1 cellular context compared by ENCODE assay signal in the genomic region with DNA sequence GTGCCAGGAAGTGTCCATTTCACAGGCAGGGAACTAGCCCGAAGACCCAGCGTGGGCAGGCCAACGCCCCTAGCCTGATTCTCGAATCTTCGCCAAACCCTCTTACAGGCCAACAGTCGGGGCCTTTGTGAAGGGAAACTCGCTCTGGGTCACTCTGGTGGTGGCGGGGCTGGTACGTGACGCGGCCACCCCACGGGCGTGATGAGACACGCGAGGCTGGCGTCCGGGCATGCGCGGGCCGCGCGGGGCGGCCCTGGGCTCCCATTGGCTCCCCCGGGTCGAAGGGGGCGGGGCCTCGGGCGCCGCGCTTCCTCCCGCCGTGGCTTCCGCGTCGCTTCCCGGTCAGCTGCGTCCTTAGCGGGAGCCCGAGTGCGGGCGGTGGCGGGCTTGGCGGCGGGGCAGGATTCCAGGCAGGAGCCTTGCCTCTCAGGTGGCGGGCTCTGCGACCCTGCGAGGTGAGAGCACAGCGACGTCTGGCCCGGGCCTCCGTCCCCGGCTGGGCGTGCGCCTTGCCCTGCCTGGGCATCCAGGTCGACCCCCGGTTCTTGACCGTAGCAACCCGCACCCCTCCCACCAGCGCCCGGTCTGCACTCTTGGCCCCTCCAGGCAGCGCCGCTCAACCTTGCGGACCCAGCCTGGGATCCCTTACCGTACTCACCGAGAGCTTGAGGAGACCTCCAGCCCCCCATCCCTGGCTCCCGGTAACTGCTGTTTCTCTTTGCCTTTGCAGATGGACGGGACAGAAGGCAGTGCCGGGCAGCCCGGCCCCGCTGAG.
TF ChIP-seq lines count a peak whose summit lies in the region.

TSS of gene FRMD8 (plus strand) at position 331 of the 775 bp plus-strand sequence. CDS start at position 731, 400 bp downstream.

TF ChIP-seq in HepG2, 621 proteins besides CTCF, POLR2A, EP300 and RAD21 (continued from another document and continues in another):
- TF ChIP-seq PCBP2 (optimal IDR thresholded peaks at IDR 0.05; ENCODE audit: low read depth, low read length, poor library complexity, severe bottlenecking) (no peak), ONECUT2 (CRISPR knock-in tag; IDR thresholded peaks at IDR 0.05) (no peak), FOXO4 (CRISPR knock-in tag; conservative IDR thresholded peaks at IDR 0.05) (no peak), RBFOX2 (IDR thresholded peaks at IDR 0.05; ENCODE audit: low read depth, low read length) (peak; percentile 89), CREB1 (IDR thresholded peaks at IDR 0.05) (peak; percentile 35; the same call in 1 of the 2 replicates), CREB1 (CRISPR knock-in tag; IDR thresholded peaks at IDR 0.05) (no peak), PHF20 (CRISPR knock-in tag; IDR thresholded peaks at IDR 0.05) (peak; percentile 59), MATR3 (CRISPR knock-in tag; IDR thresholded peaks at IDR 0.05) (no peak), CREBL2 (CRISPR knock-in tag; IDR thresholded peaks at IDR 0.05; ENCODE audit: borderline replicate concordance) (no peak), KAT7 (CRISPR knock-in tag; IDR thresholded peaks at IDR 0.05; ENCODE audit: borderline replicate concordance) (no peak), ZKSCAN1 (IDR thresholded peaks at IDR 0.05; ENCODE audit: low read length) (no peak), ZNF329 (CRISPR knock-in tag; IDR thresholded peaks at IDR 0.05; ENCODE audit: low read depth) (0 out of 2 replicates have a peak, but pooled peaks have one; percentile 35), ZNF781 (CRISPR knock-in tag; IDR thresholded peaks at IDR 0.05; ENCODE audit: borderline replicate concordance, not compliant biosample characterization) (no peak), ZNF768 (CRISPR knock-in tag; IDR thresholded peaks at IDR 0.05) (peak; percentile 59; the same call in 1 of the 2 replicates), RARG (CRISPR knock-in tag; IDR thresholded peaks at IDR 0.05; ENCODE audit: low read depth) (0 out of 2 replicates have a peak, but pooled peaks have one; percentile 86), KAT8 (CRISPR knock-in tag; IDR thresholded peaks at IDR 0.05) (peak; percentile 64; the same call in 1 of the 2 replicates), HMGXB4 (CRISPR knock-in tag; IDR thresholded peaks at IDR 0.05; ENCODE audit: borderline replicate concordance in 1 of 2, low read depth in 1 of 2) (peak in 1 of 2 experiments; percentile 83; a peak in 2 of 4 replicates)
- TF ChIP-seq, protein P1, sequence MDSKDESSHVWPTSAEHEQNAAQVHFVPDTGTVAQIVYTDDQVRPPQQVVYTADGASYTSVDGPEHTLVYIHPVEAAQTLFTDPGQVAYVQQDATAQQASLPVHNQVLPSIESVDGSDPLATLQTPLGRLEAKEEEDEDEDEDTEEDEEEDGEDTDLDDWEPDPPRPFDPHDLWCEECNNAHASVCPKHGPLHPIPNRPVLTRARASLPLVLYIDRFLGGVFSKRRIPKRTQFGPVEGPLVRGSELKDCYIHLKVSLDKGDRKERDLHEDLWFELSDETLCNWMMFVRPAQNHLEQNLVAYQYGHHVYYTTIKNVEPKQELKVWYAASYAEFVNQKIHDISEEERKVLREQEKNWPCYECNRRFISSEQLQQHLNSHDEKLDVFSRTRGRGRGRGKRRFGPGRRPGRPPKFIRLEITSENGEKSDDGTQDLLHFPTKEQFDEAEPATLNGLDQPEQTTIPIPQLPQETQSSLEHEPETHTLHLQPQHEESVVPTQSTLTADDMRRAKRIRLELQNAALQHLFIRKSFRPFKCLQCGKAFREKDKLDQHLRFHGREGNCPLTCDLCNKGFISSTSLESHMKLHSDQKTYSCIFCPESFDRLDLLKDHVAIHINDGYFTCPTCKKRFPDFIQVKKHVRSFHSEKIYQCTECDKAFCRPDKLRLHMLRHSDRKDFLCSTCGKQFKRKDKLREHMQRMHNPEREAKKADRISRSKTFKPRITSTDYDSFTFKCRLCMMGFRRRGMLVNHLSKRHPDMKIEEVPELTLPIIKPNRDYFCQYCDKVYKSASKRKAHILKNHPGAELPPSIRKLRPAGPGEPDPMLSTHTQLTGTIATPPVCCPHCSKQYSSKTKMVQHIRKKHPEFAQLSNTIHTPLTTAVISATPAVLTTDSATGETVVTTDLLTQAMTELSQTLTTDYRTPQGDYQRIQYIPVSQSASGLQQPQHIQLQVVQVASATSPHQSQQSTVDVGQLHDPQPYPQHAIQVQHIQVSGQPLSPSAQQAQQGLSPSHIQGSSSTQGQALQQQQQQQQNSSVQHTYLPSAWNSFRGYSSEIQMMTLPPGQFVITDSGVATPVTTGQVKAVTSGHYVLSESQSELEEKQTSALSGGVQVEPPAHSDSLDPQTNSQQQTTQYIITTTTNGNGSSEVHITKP (CRISPR knock-in tag; IDR thresholded peaks at IDR 0.05; ENCODE audit: low read depth) = peak; percentile 25; the same call in 1 of the 2 replicates
- TF ChIP-seq, protein P2, sequence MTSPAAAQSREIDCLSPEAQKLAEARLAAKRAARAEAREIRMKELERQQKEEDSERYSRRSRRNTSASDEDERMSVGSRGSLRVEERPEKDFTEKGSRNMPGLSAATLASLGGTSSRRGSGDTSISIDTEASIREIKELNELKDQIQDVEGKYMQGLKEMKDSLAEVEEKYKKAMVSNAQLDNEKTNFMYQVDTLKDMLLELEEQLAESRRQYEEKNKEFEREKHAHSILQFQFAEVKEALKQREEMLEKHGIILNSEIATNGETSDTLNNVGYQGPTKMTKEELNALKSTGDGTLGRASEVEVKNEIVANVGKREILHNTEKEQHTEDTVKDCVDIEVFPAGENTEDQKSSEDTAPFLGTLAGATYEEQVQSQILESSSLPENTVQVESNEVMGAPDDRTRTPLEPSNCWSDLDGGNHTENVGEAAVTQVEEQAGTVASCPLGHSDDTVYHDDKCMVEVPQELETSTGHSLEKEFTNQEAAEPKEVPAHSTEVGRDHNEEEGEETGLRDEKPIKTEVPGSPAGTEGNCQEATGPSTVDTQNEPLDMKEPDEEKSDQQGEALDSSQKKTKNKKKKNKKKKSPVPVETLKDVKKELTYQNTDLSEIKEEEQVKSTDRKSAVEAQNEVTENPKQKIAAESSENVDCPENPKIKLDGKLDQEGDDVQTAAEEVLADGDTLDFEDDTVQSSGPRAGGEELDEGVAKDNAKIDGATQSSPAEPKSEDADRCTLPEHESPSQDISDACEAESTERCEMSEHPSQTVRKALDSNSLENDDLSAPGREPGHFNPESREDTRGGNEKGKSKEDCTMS (CRISPR knock-in tag; conservative IDR thresholded peaks at IDR 0.05) = no peak
- TF ChIP-seq, protein P3, sequence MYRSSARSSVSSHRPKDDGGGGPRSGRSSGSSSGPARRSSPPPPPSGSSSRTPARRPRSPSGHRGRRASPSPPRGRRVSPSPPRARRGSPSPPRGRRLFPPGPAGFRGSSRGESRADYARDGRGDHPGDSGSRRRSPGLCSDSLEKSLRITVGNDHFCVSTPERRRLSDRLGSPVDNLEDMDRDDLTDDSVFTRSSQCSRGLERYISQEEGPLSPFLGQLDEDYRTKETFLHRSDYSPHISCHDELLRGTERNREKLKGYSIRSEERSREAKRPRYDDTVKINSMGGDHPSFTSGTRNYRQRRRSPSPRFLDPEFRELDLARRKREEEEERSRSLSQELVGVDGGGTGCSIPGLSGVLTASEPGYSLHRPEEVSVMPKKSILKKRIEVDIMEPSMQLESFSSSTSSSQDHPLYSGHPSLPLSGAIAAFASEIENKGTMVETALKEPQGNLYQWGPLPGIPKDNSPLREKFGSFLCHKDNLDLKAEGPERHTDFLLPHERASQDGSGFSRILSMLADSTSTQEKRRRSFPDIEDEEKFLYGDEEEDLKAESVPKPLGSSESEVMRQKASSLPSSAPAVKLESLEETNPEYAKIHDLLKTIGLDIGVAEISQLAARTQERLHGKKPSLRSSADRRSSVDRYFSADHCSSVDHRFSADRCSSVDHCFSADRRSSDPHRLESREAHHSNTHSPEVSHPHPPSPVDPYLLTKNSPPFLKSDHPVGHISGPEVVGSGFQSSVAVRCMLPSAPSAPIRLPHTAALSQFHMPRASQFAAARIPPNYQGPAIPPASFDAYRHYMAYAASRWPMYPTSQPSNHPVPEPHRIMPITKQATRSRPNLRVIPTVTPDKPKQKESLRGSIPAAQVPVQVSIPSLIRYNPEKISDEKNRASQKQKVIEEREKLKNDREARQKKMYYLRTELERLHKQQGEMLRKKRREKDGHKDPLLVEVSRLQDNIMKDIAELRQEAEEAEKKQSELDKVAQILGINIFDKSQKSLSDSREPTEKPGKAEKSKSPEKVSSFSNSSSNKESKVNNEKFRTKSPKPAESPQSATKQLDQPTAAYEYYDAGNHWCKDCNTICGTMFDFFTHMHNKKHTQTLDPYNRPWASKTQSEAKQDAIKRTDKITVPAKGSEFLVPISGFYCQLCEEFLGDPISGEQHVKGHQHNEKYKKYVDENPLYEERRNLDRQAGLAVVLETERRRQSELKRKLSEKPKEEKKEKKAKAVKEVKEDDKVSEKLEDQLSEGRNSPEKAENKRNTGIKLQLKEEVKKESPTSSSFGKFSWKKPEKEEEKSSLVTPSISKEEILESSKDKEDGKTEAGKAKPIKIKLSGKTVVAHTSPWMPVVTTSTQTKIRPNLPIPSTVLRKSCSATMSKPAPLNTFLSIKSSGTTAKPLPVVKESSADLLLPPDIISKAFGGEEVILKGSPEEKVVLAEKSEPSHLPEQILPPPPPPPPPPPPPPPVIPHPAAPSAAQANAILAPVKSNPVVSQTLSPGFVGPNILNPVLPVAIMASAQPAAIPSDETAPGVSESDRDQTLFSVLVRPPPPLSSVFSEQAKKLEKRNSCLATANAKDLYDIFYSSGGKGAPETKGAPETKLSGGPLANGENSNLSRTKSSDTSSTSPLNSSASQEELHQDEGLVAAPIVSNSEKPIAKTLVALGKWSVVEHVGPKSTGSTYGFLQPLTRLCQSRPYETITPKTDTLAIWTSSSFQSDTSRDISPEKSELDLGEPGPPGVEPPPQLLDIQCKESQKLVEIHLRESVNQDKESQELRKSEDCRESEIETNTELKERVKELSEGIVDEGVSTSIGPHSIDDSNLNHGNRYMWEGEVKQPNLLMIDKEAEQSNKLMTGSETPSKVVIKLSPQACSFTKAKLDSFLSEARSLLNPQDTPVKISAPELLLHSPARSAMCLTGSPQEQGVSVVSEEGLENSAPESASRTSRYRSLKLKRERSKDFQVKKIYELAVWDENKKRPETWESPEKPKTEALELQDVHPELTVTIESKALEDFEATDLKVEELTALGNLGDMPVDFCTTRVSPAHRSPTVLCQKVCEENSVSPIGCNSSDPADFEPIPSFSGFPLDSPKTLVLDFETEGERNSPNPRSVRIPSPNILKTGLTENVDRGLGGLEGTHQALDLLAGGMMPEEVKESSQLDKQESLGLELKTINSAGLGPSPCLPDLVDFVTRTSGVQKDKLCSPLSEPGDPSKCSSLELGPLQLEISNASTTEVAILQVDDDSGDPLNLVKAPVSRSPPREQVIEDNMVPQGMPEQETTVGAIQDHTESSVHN (CRISPR knock-in tag; IDR thresholded peaks at IDR 0.05) = peak; percentile 58
- TF ChIP-seq, protein P4, sequence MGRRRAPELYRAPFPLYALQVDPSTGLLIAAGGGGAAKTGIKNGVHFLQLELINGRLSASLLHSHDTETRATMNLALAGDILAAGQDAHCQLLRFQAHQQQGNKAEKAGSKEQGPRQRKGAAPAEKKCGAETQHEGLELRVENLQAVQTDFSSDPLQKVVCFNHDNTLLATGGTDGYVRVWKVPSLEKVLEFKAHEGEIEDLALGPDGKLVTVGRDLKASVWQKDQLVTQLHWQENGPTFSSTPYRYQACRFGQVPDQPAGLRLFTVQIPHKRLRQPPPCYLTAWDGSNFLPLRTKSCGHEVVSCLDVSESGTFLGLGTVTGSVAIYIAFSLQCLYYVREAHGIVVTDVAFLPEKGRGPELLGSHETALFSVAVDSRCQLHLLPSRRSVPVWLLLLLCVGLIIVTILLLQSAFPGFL (CRISPR knock-in tag; IDR thresholded peaks at IDR 0.05) = no peak
- TF ChIP-seq, protein P5, sequence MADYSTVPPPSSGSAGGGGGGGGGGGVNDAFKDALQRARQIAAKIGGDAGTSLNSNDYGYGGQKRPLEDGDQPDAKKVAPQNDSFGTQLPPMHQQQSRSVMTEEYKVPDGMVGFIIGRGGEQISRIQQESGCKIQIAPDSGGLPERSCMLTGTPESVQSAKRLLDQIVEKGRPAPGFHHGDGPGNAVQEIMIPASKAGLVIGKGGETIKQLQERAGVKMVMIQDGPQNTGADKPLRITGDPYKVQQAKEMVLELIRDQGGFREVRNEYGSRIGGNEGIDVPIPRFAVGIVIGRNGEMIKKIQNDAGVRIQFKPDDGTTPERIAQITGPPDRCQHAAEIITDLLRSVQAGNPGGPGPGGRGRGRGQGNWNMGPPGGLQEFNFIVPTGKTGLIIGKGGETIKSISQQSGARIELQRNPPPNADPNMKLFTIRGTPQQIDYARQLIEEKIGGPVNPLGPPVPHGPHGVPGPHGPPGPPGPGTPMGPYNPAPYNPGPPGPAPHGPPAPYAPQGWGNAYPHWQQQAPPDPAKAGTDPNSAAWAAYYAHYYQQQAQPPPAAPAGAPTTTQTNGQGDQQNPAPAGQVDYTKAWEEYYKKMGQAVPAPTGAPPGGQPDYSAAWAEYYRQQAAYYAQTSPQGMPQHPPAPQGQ (CRISPR knock-in tag; IDR thresholded peaks at IDR 0.05; ENCODE audit: borderline replicate concordance) = no peak
